30 cellular contexts compared by ENCODE assay signal in the genomic region with DNA sequence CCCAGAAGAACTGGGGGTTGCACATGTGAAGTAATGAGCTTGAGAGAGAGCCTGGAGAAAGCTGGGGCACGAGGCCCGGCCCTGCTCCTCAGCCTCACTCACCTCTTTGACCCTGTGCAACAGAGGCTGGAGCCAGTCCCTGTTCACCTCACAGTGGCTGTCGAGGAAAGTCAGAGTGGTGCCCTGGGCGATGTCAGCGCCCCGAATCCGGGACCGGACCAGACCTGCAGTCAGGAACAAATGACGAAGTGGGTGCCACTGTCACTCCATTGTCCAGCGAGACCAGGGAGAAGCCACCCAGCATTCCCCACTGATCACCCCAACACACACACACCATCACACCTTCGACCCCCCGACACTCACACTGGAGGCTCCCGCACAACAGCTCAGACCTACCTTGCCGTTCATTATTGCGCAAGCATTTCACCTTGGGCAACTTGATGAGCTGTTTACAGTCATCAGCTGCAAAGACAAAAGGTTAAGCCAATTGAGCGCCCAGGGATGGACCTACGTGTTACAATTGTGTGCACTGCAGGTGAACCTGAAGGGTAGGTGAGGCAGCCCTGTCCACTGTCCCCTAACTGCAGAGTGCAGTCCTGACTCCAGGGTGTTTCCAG.
"Had no signal": no experiment of that assay in that cellular context is flagged by ENCODE, and none has a peak within 500 bp of the region (broad histone marks: within the 10 kb centered on the region; RNA-seq: fewer than 3 reads in every experiment).

No MANE protein-coding gene starts in this region.

- H3K4me1 Mint-ChIP-seq: activated B cell treated with CpG ODN at 0.5 μM for 24 hours; activated CD4-positive, alpha-beta T cell treated with anti-CD3 and anti-CD28 coated beads, Interleukin-2, amount 10 ng/mL, durations not matched to agents 24 days and 14 days; activated T-helper 17 cell treated with anti-CD3 and anti-CD28 coated beads, Interleukin-2, amount 50 U/mL, for 72 hours; T-cell had no signal

- H3K4me3 ChIP-seq: SK-N-MC had no signal

- ATAC-seq: activated T-helper 17 cell treated with anti-CD3 and anti-CD28 coated beads, Interleukin-2, amount 50 U/mL, for 72 hours; Panc1; Right ventricle myocardium inferior; T-cell had no signal

- H3K4me3 Mint-ChIP-seq: activated B cell treated with CpG ODN at 0.5 μM for 24 hours; activated CD4-positive, alpha-beta T cell treated with anti-CD3 and anti-CD28 coated beads, Interleukin-2, amount 10 ng/mL, durations not matched to agents 24 days and 14 days; activated naive CD4-positive, alpha-beta T cell treated with anti-CD3 and anti-CD28 coated beads for 36 hours; activated naive CD8-positive, alpha-beta T cell; activated T-helper 17 cell treated with anti-CD3 and anti-CD28 coated beads, Interleukin-2, amount 50 U/mL, for 72 hours; brain; T-cell had no signal

- DNase-seq: activated B cell treated with CpG ODN at 0.5 μM for 24 hours; activated CD4-positive, alpha-beta T cell treated with anti-CD3 and anti-CD28 coated beads for 1 hour; activated CD4-positive, alpha-beta T cell treated with anti-CD3 and anti-CD28 coated beads, Interleukin-2, amount 10 ng/mL, durations not matched to agents 24 days and 14 days; activated CD4-positive, alpha-beta T cell treated with anti-CD3 and anti-CD28 coated beads, Interleukin-2, amount 50 U/mL, for 48 hours; activated CD8-positive, alpha-beta memory T cell treated with anti-CD3 and anti-CD28 coated beads for 24 hours; activated gamma-delta T cell; activated naive CD4-positive, alpha-beta T cell treated with anti-CD3 and anti-CD28 coated beads for 36 hours; activated T-cell treated with anti-CD3 and anti-CD28 coated beads, Interleukin-2, amount 50 U/mL, for 48 hours; amygdala; KG1; NCI-H1092; NCI-H1417; NCI-H1694; NCI-H2081; NCI-H510A treated with DMSO at 0.1 percent for 48 hours; NCI-H69; NK-92 treated with Interleukin-12 subunit alpha and Interleukin-12 subunit beta, amount 100 ng/mL, for 24 hours; OCI-M1; RPMI8226; T-cell; T-helper 2 cell; T1000 had no signal

- H3K9me3 Mint-ChIP-seq: activated B cell treated with CpG ODN at 0.5 μM for 24 hours; activated naive CD4-positive, alpha-beta T cell treated with anti-CD3 and anti-CD28 coated beads for 36 hours; activated T-helper 17 cell treated with anti-CD3 and anti-CD28 coated beads, Interleukin-2, amount 50 U/mL, for 72 hours; brain; T-cell had no signal

- H3K27ac Mint-ChIP-seq: activated B cell treated with CpG ODN at 0.5 μM for 24 hours; activated CD4-positive, alpha-beta T cell treated with anti-CD3 and anti-CD28 coated beads, Interleukin-2, amount 10 ng/mL, durations not matched to agents 24 days and 14 days; activated naive CD4-positive, alpha-beta T cell treated with anti-CD3 and anti-CD28 coated beads for 36 hours; activated naive CD8-positive, alpha-beta T cell; activated T-helper 17 cell treated with anti-CD3 and anti-CD28 coated beads, Interleukin-2, amount 50 U/mL, for 72 hours; brain; T-cell had no signal

- FAIRE-seq: astrocyte, TTC549 had no signal

- H3K36me3 Mint-ChIP-seq: activated naive CD8-positive, alpha-beta T cell; T-cell had no signal

- H3K27me3 Mint-ChIP-seq: activated B cell treated with CpG ODN at 0.5 μM for 24 hours; activated CD4-positive, alpha-beta T cell treated with anti-CD3 and anti-CD28 coated beads, Interleukin-2, amount 10 ng/mL, durations not matched to agents 24 days and 14 days; activated naive CD8-positive, alpha-beta T cell; T-cell had no signal

- H3K27ac ChIP-seq: SK-N-MC had no signal
